Comparison of ENCODE assay signal across 9 cellular contexts in genomic region chr12:49187184-49187583, GRCh38. TPM values are rescaled to one million over a fixed set of nuclear protein-coding genes. Genes with fewer than 3 reads are reported as not detected.
DNase-seq lines count a peak whose midpoint lies in the region; ATAC-seq, FAIRE-seq and TF ChIP-seq lines count a peak whose summit lies in the region.
"Had no signal": no experiment of that assay in that cellular context is flagged by ENCODE, and none has a peak within 500 bp of the region (broad histone marks: within the 10 kb centered on the region; RNA-seq: fewer than 3 reads in every experiment).

No MANE protein-coding gene starts in this region.

- in situ Hi-C loops in brain microvascular endothelial cell (cut with HindIII; ENCODE audit: low pct_ligation_motif_present, low sequenced_read_pairs): no loop called here

- H3K36me3 ChIP-seq in brain microvascular endothelial cell (replicated peaks) (peaks cover 36% of the 10 kb centered on the region), kidney (ENCODE audit: control insufficient read depth in 1 of 2, insufficient read depth in 2 of 2, low read length in 2 of 2) (no peaks in the 10 kb centered on the region), smooth muscle cell (ENCODE audit: low read depth) (peaks cover 11% of the 10 kb centered on the region)

- 71% methylated on average over 5 of the region's 5 CpGs for WGBS in smooth muscle cell (ENCODE audit: low lambda C conversion rate)

- H3F3A ChIP-seq in smooth muscle cell (ENCODE audit: low read depth): peaks cover 39% of the 10 kb centered on the region

- H3K9me3 ChIP-seq in kidney (ENCODE audit: control insufficient read depth in 1 of 2, low read length in 2 of 2): no peaks in the 10 kb centered on the region
- H3K9me3 ChIP-seq in smooth muscle cell (replicated peaks; ENCODE audit: low read depth): no peaks in the 10 kb centered on the region
- H3K9me3 ChIP-seq: SJSA1 had no signal

- H2AFZ ChIP-seq in smooth muscle cell (ENCODE audit: low read depth): no peak overlapping the region

- intact Hi-C loops in kidney (cut with DNase I): no loop called here

- peak overlapping the region; percentile 91 for H3K4me2 ChIP-seq in smooth muscle cell

- no peaks in the 10 kb centered on the region for H3K27me3 ChIP-seq in brain microvascular endothelial cell (replicated peaks)
- H3K27me3 ChIP-seq in smooth muscle cell (ENCODE audit: low read depth): no peaks in the 10 kb centered on the region
- H3K27me3 ChIP-seq: SJSA1 had no signal

- peaks cover 40% of the 10 kb centered on the region for H3K79me2 ChIP-seq in smooth muscle cell (ENCODE audit: low read depth)

- H3K9ac ChIP-seq in kidney (ENCODE audit: low read length in 2 of 2): peak overlapping the region in 1 of 2 donors; percentile 12
- H3K9ac ChIP-seq in smooth muscle cell (ENCODE audit: low read depth): peak overlapping the region; percentile 50

- TF ChIP-seq CTCF in brain microvascular endothelial cell (IDR thresholded peaks at IDR 0.05; ENCODE audit: low read depth, low read length, missing control alignments) (no peak), kidney (IDR thresholded peaks at IDR 0.05; ENCODE audit: borderline replicate concordance, extremely low read depth, insufficient read depth) (no peak), smooth muscle cell (IDR thresholded peaks at IDR 0.05; ENCODE audit: borderline replicate concordance, insufficient read depth, poor library complexity, severe bottlenecking) (no peak)

- H3K4me3 ChIP-seq in brain microvascular endothelial cell (ENCODE audit: low read depth, low read length) (peak overlapping the region; percentile 95), kidney (ENCODE audit: low read length in 2 of 2) (peak overlapping the region; percentile 24 to 39), smooth muscle cell (peak overlapping the region; percentile 90)

- peak overlapping the region; percentile 95 for H3K27ac ChIP-seq in brain microvascular endothelial cell
- H3K27ac ChIP-seq in kidney (ENCODE audit: low read depth in 2 of 2, low read length in 2 of 2): no peak overlapping the region
- peak overlapping the region; percentile 92 for H3K27ac ChIP-seq in smooth muscle cell (ENCODE audit: low read depth)

- H4K20me1 ChIP-seq in smooth muscle cell (ENCODE audit: low read depth): peaks cover 53% of the 10 kb centered on the region

- FAIRE-seq in kidney (lab: Jason Lieb, UNC): no peak

- ATAC-seq in HG02623 (IDR thresholded peaks at IDR 0.05; ENCODE audit: unreplicated experiment): no peak

- peaks cover 0 to 2% of the 10 kb centered on the region in 2 donors for H3K4me1 ChIP-seq in kidney (ENCODE audit: control insufficient read depth in 1 of 2, insufficient read depth in 1 of 2, low read depth in 1 of 2, low read length in 2 of 2)
- peaks cover 30% of the 10 kb centered on the region for H3K4me1 ChIP-seq in smooth muscle cell (ENCODE audit: low read depth)

- peak; percentile 54 for DNase-seq in EH (ENCODE audit: low read depth)
- DNase-seq in NCI-H2196 (lab: John Stamatoyannopoulos, UW; ENCODE audit: unreplicated experiment): peak; percentile 31
- DNase-seq in brain microvascular endothelial cell: peak; percentile 45
- no peak for DNase-seq in kidney
- DNase-seq in smooth muscle cell (lab: John Stamatoyannopoulos, UW; ENCODE audit: unreplicated experiment): no peak
- DNase-seq in NCI-H226: no peak
- no peak for DNase-seq in NOMO-1 (lab: John Stamatoyannopoulos, UW; ENCODE audit: unreplicated experiment in 2 of 2)

RNA-seq across cellular contexts. Expression of gene TUBA1A, which starts 1.7 kb away (rescaled TPM):
- total RNA-seq in kidney (94.3 TPM), smooth muscle cell (1,161 and 1,305 TPM in 2 replicates)
- polyA plus RNA-seq in kidney (ENCODE audit: insufficient read depth, low read depth, low replicate concordance) (128 TPM), smooth muscle cell (981 and 1,375 TPM in 2 replicates)

RNA-seq across cellular contexts. Expression of gene TUBA1B, which starts 56.0 kb away (rescaled TPM):
- total RNA-seq in kidney (537 TPM), smooth muscle cell (1,427 and 1,487 TPM in 2 replicates)
- polyA plus RNA-seq in kidney (ENCODE audit: insufficient read depth, low read depth, low replicate concordance) (533 TPM), smooth muscle cell (1,057 and 1,405 TPM in 2 replicates)

Comparison
In these comparisons a context has a peak if more than half of its experiments do, and no peak if none do; other contexts are left out.
1. DNase-seq: peak in EH (single experiment), NCI-H2196 (single experiment) and brain microvascular endothelial cell (single experiment); none in kidney (single experiment), smooth muscle cell (single experiment), NCI-H226 (single experiment) and NOMO-1 (0 of 2).
2. H3K27ac ChIP-seq: peak in brain microvascular endothelial cell (single experiment) and smooth muscle cell (single experiment); none in kidney (0 of 2).
3. H3K4me3 ChIP-seq: peak in every context shown above with its lines; median percentile 95 in brain microvascular endothelial cell; 90 in smooth muscle cell; 32 in kidney.
4. RNA of gene TUBA1A, which starts 1.7 kb away (total RNA-seq): 1,161 to 1,305 TPM in smooth muscle cell; 94.3 TPM in kidney (single experiment); every median in the first group is over 10 times any median in the second.